Comparison of ENCODE assay signal across 9 cellular contexts in genomic region chr12:68612245-68612644, GRCh38. TPM values are rescaled to one million over a fixed set of nuclear protein-coding genes. Genes with fewer than 3 reads are reported as not detected.
DNase-seq lines count a peak whose midpoint lies in the region; ATAC-seq and TF ChIP-seq lines count a peak whose summit lies in the region.
"Had no signal": no experiment of that assay in that cellular context is flagged by ENCODE, and none has a peak within 500 bp of the region (broad histone marks: within the 10 kb centered on the region; RNA-seq: fewer than 3 reads in every experiment).

No MANE protein-coding gene starts in this region.

- H3K4me3 ChIP-seq in HCT116 (replicated peaks in 1 of 2; ENCODE audit: low read depth in 1 of 2, low read length in 2 of 2) (peak overlapping the region; percentile 90 to 95), WERI-Rb-1 (ENCODE audit: low read depth, low read length) (peak overlapping the region; percentile 92)

- DNase-seq in HCT116 (ENCODE audit: low read depth, low spot score) (no peak), WERI-Rb-1 (no peak), glutamatergic neuron (no peak), NCI-H82 treated with DMSO at 0.1 percent for 48 hours (lab: John Stamatoyannopoulos, UW; ENCODE audit: unreplicated experiment) (no peak), cerebellar cortex (ENCODE audit: low spot score) (no peak)
- DNase-seq: NCI-H82 had no signal

- RAD21 ChIA-PET in HCT116 (lab: Charles Lee; ENCODE audit: low non-redundant PET in 1 of 2, low total read pairs in 2 of 2, uncharacterized antibody in 2 of 2, unreplicated experiment in 2 of 2): no interaction called here

- peak overlapping the region; percentile 94 for H3K4me3 Mint-ChIP-seq in glutamatergic neuron (ENCODE audit: unreplicated experiment)
- H3K4me3 Mint-ChIP-seq in stimulated activated memory B cell treated with anti-CD40 and anti-IgM and Interleukin-4, amounts not matched to agents 10 μg/mL and 1 μg/mL and 100 μg/mL, for 72 hours: peak overlapping the region; percentile 94

- no peak for TF ChIP-seq POLR2A in HCT116 (IDR thresholded peaks at IDR 0.05; ENCODE audit: borderline replicate concordance, extremely low read depth, insufficient read depth, insufficient read length)

- H3K4me1 Mint-ChIP-seq in glutamatergic neuron (ENCODE audit: low read depth, unreplicated experiment): peaks cover 18% of the 10 kb centered on the region
- H3K4me1 Mint-ChIP-seq in stimulated activated memory B cell treated with anti-CD40 and anti-IgM and Interleukin-4, amounts not matched to agents 10 μg/mL and 1 μg/mL and 100 μg/mL, for 72 hours: peaks cover 61% of the 10 kb centered on the region

- no peak overlapping the region for H2AFZ ChIP-seq in HCT116 (ENCODE audit: low read depth, low read length, poor library complexity, severe bottlenecking)

- POLR2A ChIA-PET in HCT116 (lab: Charles Lee): no interaction called here

- TF ChIP-seq CTCF in HCT116 (IDR thresholded peaks at IDR 0.05 in 2 of 3, conservative IDR thresholded peaks at IDR 0.05 in 1 of 3; ENCODE audit: borderline replicate concordance in 1 of 3, insufficient read depth in 1 of 3, low read depth in 2 of 3, low read length in 2 of 3) (no peak), WERI-Rb-1 (IDR thresholded peaks at IDR 0.05; ENCODE audit: low read depth, low read length) (no peak), glutamatergic neuron (IDR thresholded peaks at IDR 0.05; ENCODE audit: partially characterized antibody, unreplicated experiment) (no peak)

- H3K9me3 ChIP-seq in HCT116 (ENCODE audit: control insufficient read depth in 1 of 2, insufficient read depth in 1 of 2, low read depth in 1 of 2, low read length in 2 of 2) (no peaks in the 10 kb centered on the region), WERI-Rb-1 (ENCODE audit: severe bottlenecking) (no peaks in the 10 kb centered on the region)

- peaks cover 8 to 26% of the 10 kb centered on the region in 2 experiments; a peak in 3 of 4 replicates for H3K4me1 ChIP-seq in HCT116 (ENCODE audit: control insufficient read depth in 1 of 2, insufficient read depth in 2 of 2, low read length in 2 of 2)

- H3K27ac ChIP-seq in HCT116 (ENCODE audit: low read depth, low read length) (no peak overlapping the region), WERI-Rb-1 (no peak overlapping the region)

- TF ChIP-seq RAD21 in HCT116 (IDR thresholded peaks at IDR 0.05; ENCODE audit: low read depth): no peak

- peak overlapping the region; percentile 89 for H3K4me2 ChIP-seq in HCT116 (ENCODE audit: low read length)

- H3K79me2 ChIP-seq in HCT116 (ENCODE audit: insufficient read depth, low read length): peaks cover 60% of the 10 kb centered on the region

- no peaks in the 10 kb centered on the region for H3K9me2 ChIP-seq in HCT116 (ENCODE audit: insufficient read depth)

- TSS peak; percentile 55 for BruUV-seq in HCT116 (replicated peaks; lab: Mats Ljungman, UMichigan)

- no peaks in the 10 kb centered on the region for H3K36me3 Mint-ChIP-seq in glutamatergic neuron (ENCODE audit: unreplicated experiment)
- H3K36me3 Mint-ChIP-seq in stimulated activated memory B cell treated with anti-CD40 and anti-IgM and Interleukin-4, amounts not matched to agents 10 μg/mL and 1 μg/mL and 100 μg/mL, for 72 hours: peaks cover 18% of the 10 kb centered on the region

- peak overlapping the region; percentile 59 for H3K27ac Mint-ChIP-seq in glutamatergic neuron (ENCODE audit: unreplicated experiment)
- peak overlapping the region; percentile 97 for H3K27ac Mint-ChIP-seq in stimulated activated memory B cell treated with anti-CD40 and anti-IgM and Interleukin-4, amounts not matched to agents 10 μg/mL and 1 μg/mL and 100 μg/mL, for 72 hours

- intact Hi-C loops in HCT116 (cut with micrococcal nuclease): loop anchor here (5.0 to 10.0 kb wide), 2 partner anchors 75 to 247 kb away; partner anchors contain the start of gene NUP107

- CTCF ChIA-PET in HCT116 (lab: Charles Lee): no interaction called here

- H3K9ac ChIP-seq in HCT116 (ENCODE audit: low read length): peak overlapping the region; percentile 86

- H3K27me3 ChIP-seq in HCT116 (ENCODE audit: insufficient read depth, low read length) (no peaks in the 10 kb centered on the region), WERI-Rb-1 (ENCODE audit: insufficient read depth, low read depth, severe bottlenecking) (no peaks in the 10 kb centered on the region)

- H3K9me3 Mint-ChIP-seq in glutamatergic neuron (ENCODE audit: unreplicated experiment): peaks cover 11% of the 10 kb centered on the region
- no peaks in the 10 kb centered on the region for H3K9me3 Mint-ChIP-seq in stimulated activated memory B cell treated with anti-CD40 and anti-IgM and Interleukin-4, amounts not matched to agents 10 μg/mL and 1 μg/mL and 100 μg/mL, for 72 hours

- peaks cover 10% of the 10 kb centered on the region for H3K27me3 Mint-ChIP-seq in glutamatergic neuron (ENCODE audit: unreplicated experiment)
- H3K27me3 Mint-ChIP-seq in stimulated activated memory B cell treated with anti-CD40 and anti-IgM and Interleukin-4, amounts not matched to agents 10 μg/mL and 1 μg/mL and 100 μg/mL, for 72 hours: no peaks in the 10 kb centered on the region

- no peaks in the 10 kb centered on the region for H3K36me3 ChIP-seq in HCT116 (ENCODE audit: control insufficient read depth in 1 of 2, insufficient read depth in 2 of 2, low read length in 2 of 2)
- H3K36me3 ChIP-seq in WERI-Rb-1: peaks cover 12% of the 10 kb centered on the region

- peaks cover 8% of the 10 kb centered on the region; the same call in 1 of the 2 replicates for H4K20me1 ChIP-seq in HCT116 (ENCODE audit: insufficient read depth)

- ATAC-seq in HCT116 (no peak), GM21390 (IDR thresholded peaks at IDR 0.05; ENCODE audit: unreplicated experiment) (no peak), GM18520 (IDR thresholded peaks at IDR 0.05; ENCODE audit: unreplicated experiment) (no peak)
- no peak for ATAC-seq in stimulated activated memory B cell treated with anti-CD40 and anti-IgM and Interleukin-4, amounts not matched to agents 10 μg/mL and 1 μg/mL and 100 μg/mL, for 72 hours

TF ChIP-seq in HCT116, 20 proteins besides CTCF, POLR2A, EP300 and RAD21:
- TF ChIP-seq EGR1 (IDR thresholded peaks at IDR 0.05; ENCODE audit: low read depth) (no peak), CBX3 (IDR thresholded peaks at IDR 0.05; ENCODE audit: low read depth) (no peak), TCF7L2 (IDR thresholded peaks at IDR 0.05; ENCODE audit: borderline replicate concordance, extremely low read depth, insufficient read depth, insufficient read length) (no peak), FOSL1 (IDR thresholded peaks at IDR 0.05; ENCODE audit: low read depth) (no peak), ZBTB33 (IDR thresholded peaks at IDR 0.05; ENCODE audit: extremely low read depth, insufficient replicate concordance, low read length) (no peak), REST (IDR thresholded peaks at IDR 0.05; ENCODE audit: low read depth) (no peak), ATF3 (IDR thresholded peaks at IDR 0.05) (no peak), JUND (IDR thresholded peaks at IDR 0.05) (no peak), SIN3A (IDR thresholded peaks at IDR 0.05; ENCODE audit: low read depth) (no peak)

RNA-seq across cellular contexts. Expression of gene RAP1B, which starts 1.5 kb away (rescaled TPM):
- total RNA-seq in HCT116 (2021; ENCODE audit: unreplicated experiment) (79.2 TPM), glutamatergic neuron (ENCODE audit: unreplicated experiment) (68.2 TPM)
- polyA plus RNA-seq in HCT116 (2012): 50.5 and 58.3 TPM in 2 replicates
